14 cellular contexts compared by ENCODE assay signal in the genomic region with DNA sequence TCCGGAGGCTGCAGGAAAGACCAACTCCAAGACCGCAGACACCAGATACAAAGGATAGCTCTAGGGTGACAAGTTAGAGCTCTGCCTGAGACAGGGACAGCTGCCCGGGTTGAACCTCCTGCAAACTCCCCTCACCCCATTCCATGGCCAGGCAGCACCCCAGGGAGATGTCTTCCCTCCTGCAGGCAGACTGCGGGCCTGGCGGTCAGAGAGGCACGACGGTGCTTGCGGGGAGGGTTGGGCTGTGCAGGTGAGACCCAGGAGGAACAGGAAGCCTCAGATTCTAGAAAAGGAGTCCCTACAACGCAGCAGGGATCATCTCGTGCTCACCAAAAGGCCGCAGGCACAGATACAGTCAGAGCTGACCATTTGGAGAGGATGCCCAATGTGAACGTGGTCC.
"Had no signal": no experiment of that assay in that cellular context is flagged by ENCODE, and none has a peak within 500 bp of the region (broad histone marks: within the 10 kb centered on the region; RNA-seq: fewer than 3 reads in every experiment).

No MANE protein-coding gene starts in this region.

- ATAC-seq: activated CD4-positive, alpha-beta T cell treated with anti-CD3 and anti-CD28 coated beads for 36 hours; gastroesophageal sphincter; psoas muscle; right lobe of liver; stimulated activated effector memory CD8-positive, alpha-beta T cell treated with anti-CD3 and anti-CD28 coated beads, Interleukin-12 subunit alpha, Interleukin-12 subunit beta, amount 100 ng/mL, for 72 hours had no signal

- H3K27me3 Mint-ChIP-seq: activated CD4-positive, alpha-beta memory T cell treated with anti-CD3 and anti-CD28 coated beads, Interleukin-2, amount 10 ng/mL, durations not matched to agents 7 days and 5 days; activated CD4-positive, alpha-beta T cell treated with anti-CD3 and anti-CD28 coated beads for 36 hours; naive B cell had no signal

- H3K9me3 Mint-ChIP-seq: activated CD4-positive, alpha-beta memory T cell treated with anti-CD3 and anti-CD28 coated beads, Interleukin-2, amount 10 ng/mL, durations not matched to agents 7 days and 5 days; stimulated activated effector memory CD8-positive, alpha-beta T cell treated with anti-CD3 and anti-CD28 coated beads, Interleukin-12 subunit alpha, Interleukin-12 subunit beta, amount 100 ng/mL, for 72 hours had no signal

- H3K27ac Mint-ChIP-seq: activated CD4-positive, alpha-beta memory T cell treated with anti-CD3 and anti-CD28 coated beads, Interleukin-2, amount 10 ng/mL, durations not matched to agents 7 days and 5 days had no signal

- H3K4me3 Mint-ChIP-seq: activated CD4-positive, alpha-beta memory T cell treated with anti-CD3 and anti-CD28 coated beads, Interleukin-2, amount 10 ng/mL, durations not matched to agents 7 days and 5 days; activated CD4-positive, alpha-beta T cell treated with anti-CD3 and anti-CD28 coated beads for 36 hours; naive B cell had no signal

- DNase-seq: activated CD4-positive, alpha-beta memory T cell treated with anti-CD3 and anti-CD28 coated beads, Interleukin-2, amount 10 ng/mL, durations not matched to agents 7 days and 5 days; activated CD4-positive, alpha-beta T cell treated with anti-CD3 and anti-CD28 coated beads for 36 hours; colonic mucosa; effector CD8-positive, alpha-beta T cell; naive B cell; occipital lobe; psoas muscle; right lobe of liver; substantia nigra; T1000; transverse colon; WERI-Rb-1 had no signal
